Comparison of ENCODE assay signal across 16 cellular contexts in the genomic region with DNA sequence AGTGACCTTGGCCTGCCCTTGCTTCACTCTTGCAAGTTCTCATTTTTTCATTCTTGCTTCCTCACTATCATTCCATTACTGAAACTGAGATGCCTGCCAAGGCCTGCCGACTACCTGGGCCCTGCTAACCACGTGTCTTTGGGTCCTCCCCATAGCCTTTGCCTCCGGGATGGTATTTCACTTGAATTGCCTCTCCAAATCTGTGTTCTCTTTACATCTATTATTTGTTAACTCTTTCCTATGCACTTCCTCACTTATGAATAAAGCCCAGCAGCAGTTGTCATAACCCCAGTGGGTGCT.
DNase-seq lines count a peak whose midpoint lies in the region; ATAC-seq, FAIRE-seq and TF ChIP-seq lines count a peak whose summit lies in the region.
"Had no signal": no experiment of that assay in that cellular context is flagged by ENCODE, and none has a peak within 500 bp of the region (broad histone marks: within the 10 kb centered on the region; RNA-seq: fewer than 3 reads in every experiment).

No MANE protein-coding gene starts in this region.

- H3K79me2 ChIP-seq in OCI-LY3 (ENCODE audit: low read length) (no peaks in the 10 kb centered on the region), GM12878 (ENCODE audit: control insufficient read depth, insufficient read depth, low read length) (no peaks in the 10 kb centered on the region), OCI-LY7 (ENCODE audit: insufficient read depth, low read depth, low read length) (no peaks in the 10 kb centered on the region)

- no peak for TF ChIP-seq RAD21 in GM12878 (IDR thresholded peaks at IDR 0.05; ENCODE audit: insufficient read depth, low read depth, low read length)

- POLR2A ChIA-PET in GM12878 (lab: Charles Lee) (no interaction called here), OCI-LY7 (lab: Charles Lee) (no interaction called here), HEK293T (lab: Yijun Ruan, JAX) (no interaction called here)

- WGBS in GM12878 (ENCODE audit: insufficient coverage, insufficient replicate concordance, low lambda C conversion rate, missing lambda C conversion rate) = 11% methylated on average over 3 of the region's 3 CpGs

- peak; percentile 52 for ATAC-seq in GM12878

- H3K36me3 ChIP-seq in OCI-LY3 (replicated peaks; ENCODE audit: low read depth, low read length) (peaks cover 2% of the 10 kb centered on the region), GM12878 (ENCODE audit: control insufficient read depth in 2 of 2, insufficient read depth in 2 of 2, low read length in 1 of 2) (no peaks in the 10 kb centered on the region), OCI-LY7 (ENCODE audit: insufficient read depth, low read length) (no peaks in the 10 kb centered on the region)
- H3K36me3 ChIP-seq: HAP-1 had no signal

- TF ChIP-seq EP300 in GM12878 (IDR thresholded peaks at IDR 0.05; ENCODE audit: borderline replicate concordance in 1 of 2, control insufficient read depth in 1 of 2, low read depth in 2 of 2, low read length in 2 of 2) = no peak

- H3K4me2 ChIP-seq in OCI-LY3 (ENCODE audit: low read length) = peak overlapping the region; percentile 35
- H3K4me2 ChIP-seq in GM12878 (ENCODE audit: control insufficient read depth, insufficient read depth) = no peak overlapping the region
- no peak overlapping the region for H3K4me2 ChIP-seq in OCI-LY7 (ENCODE audit: low read length)

- CTCF ChIA-PET in GM12878 (lab: Yijun Ruan, JAX) = no interaction called here
- CTCF ChIA-PET in OCI-LY7 (lab: Charles Lee; ENCODE audit: unreplicated experiment) = no interaction called here
- CTCF ChIA-PET in HEK293T (lab: Yijun Ruan, JAX) = no interaction called here

- no peak for TF ChIP-seq POLR2A in GM12878 (IDR thresholded peaks at IDR 0.05; ENCODE audit: low read depth, low read length)

- DNase-seq in NCI-H1092 treated with DMSO at 0.1 percent for 48 hours (lab: John Stamatoyannopoulos, UW) (peak; percentile 70), NCI-H1092 (lab: John Stamatoyannopoulos, UW) (no peak), GM12878 (ENCODE audit: low read depth, low spot score) (no peak), OCI-LY7 (ENCODE audit: low spot score) (no peak), HEK293T (ENCODE audit: extremely low spot score) (no peak), NCI-H2227 (lab: John Stamatoyannopoulos, UW; ENCODE audit: unreplicated experiment) (no peak), GM19240 (ENCODE audit: insufficient read length, low spot score) (no peak)
- DNase-seq: Caco-2; CD8-positive, alpha-beta memory T cell; GF-D8 had no signal

- no peaks in the 10 kb centered on the region for H3K9me2 ChIP-seq in OCI-LY7 (ENCODE audit: insufficient read depth, low read length)

- in situ Hi-C loops in GM12878 (cut with MboI) = no loop called here

- RAD21 ChIA-PET in GM12878 (lab: Charles Lee; ENCODE audit: unreplicated experiment) = no interaction called here

- H3K27me3 ChIP-seq in OCI-LY3 (ENCODE audit: low read depth, low read length) = no peaks in the 10 kb centered on the region
- no peaks in the 10 kb centered on the region; a peak in 1 of 4 replicates for H3K27me3 ChIP-seq in GM12878 (replicated peaks in 1 of 2; ENCODE audit: control insufficient read depth in 2 of 2, insufficient read depth in 2 of 2, low read length in 1 of 2)

- SMC1A ChIA-PET in GM12878 (lab: Charles Lee; ENCODE audit: uncharacterized antibody, unreplicated experiment) = interaction anchor here (0.8 kb wide), 1 partner anchor 9 kb away, joined by 3 read pairs; no protein-coding TSS in a partner anchor

- no peak for TF ChIP-seq CTCF in OCI-LY3 (IDR thresholded peaks at IDR 0.05; ENCODE audit: low read depth, low read length)
- no peak for TF ChIP-seq CTCF in GM12878 (IDR thresholded peaks at IDR 0.05 in 2 of 3, conservative IDR thresholded peaks at IDR 0.05 in 1 of 3; ENCODE audit: control insufficient read depth in 2 of 3, extremely low read depth in 1 of 3, insufficient read depth in 1 of 3, low read depth in 3 of 3, low read length in 3 of 3)
- TF ChIP-seq CTCF in OCI-LY7 (conservative IDR thresholded peaks at IDR 0.05; ENCODE audit: low read length) = no peak

- H3K4me1 ChIP-seq in OCI-LY3 (ENCODE audit: low read length) (peaks cover 26% of the 10 kb centered on the region), GM12878 (ENCODE audit: control insufficient read depth, insufficient read depth, low read length) (no peaks in the 10 kb centered on the region), OCI-LY7 (ENCODE audit: insufficient read depth, low read length, poor library complexity, severe bottlenecking) (no peaks in the 10 kb centered on the region)
- H3K4me1 ChIP-seq: Caco-2, HAP-1 had no signal

- no peak overlapping the region for H3K9ac ChIP-seq in OCI-LY3 (ENCODE audit: low read length)
- no peak overlapping the region for H3K9ac ChIP-seq in GM12878 (ENCODE audit: control insufficient read depth, insufficient read depth, low read length)

- H2AFZ ChIP-seq in OCI-LY3 (ENCODE audit: low read depth, low read length) (0 out of 2 replicates have a peak overlapping the region, but pooled peaks have one; percentile 4), GM12878 (ENCODE audit: control insufficient read depth, low read depth, low read length) (no peak overlapping the region), OCI-LY7 (ENCODE audit: low read length) (no peak overlapping the region)

- FAIRE-seq in GM12878 (lab: Jason Lieb, UNC) = no peak
- FAIRE-seq: GM18507, H1 had no signal

- H3K27ac ChIP-seq in OCI-LY3 (ENCODE audit: low read length) (peak overlapping the region; percentile 25; the same call in 1 of the 2 replicates), GM12878 (ENCODE audit: control insufficient read depth, insufficient read depth) (no peak overlapping the region), OCI-LY7 (ENCODE audit: low read depth, low read length, poor library complexity, severe bottlenecking) (no peak overlapping the region)
- H3K27ac ChIP-seq: 22Rv1, HL-60 had no signal

- H3K4me3 ChIP-seq in OCI-LY3 (ENCODE audit: low read length) (no peak overlapping the region; the same call in 1 of the 2 replicates), GM12878 (no peak overlapping the region), OCI-LY7 (ENCODE audit: low read depth, low read length, poor library complexity, severe bottlenecking) (no peak overlapping the region)
- H3K4me3 ChIP-seq: HAP-1 had no signal

- intact Hi-C loops in GM12878 (cut with micrococcal nuclease; ENCODE audit: unreplicated experiment) = no loop called here
- intact Hi-C loops in OCI-LY7 (cut with micrococcal nuclease; ENCODE audit: unreplicated experiment) = no loop called here

- H3K9me3 ChIP-seq in OCI-LY3 (ENCODE audit: insufficient read depth, low read length) (peaks cover 4% of the 10 kb centered on the region; the same call in 1 of the 2 replicates), GM12878 (replicated peaks; ENCODE audit: control insufficient read depth, insufficient read depth, low read length) (no peaks in the 10 kb centered on the region), OCI-LY7 (ENCODE audit: low read length) (no peaks in the 10 kb centered on the region)

- BruUV-seq in GM12878 (replicated peaks; lab: Mats Ljungman, UMichigan) = no TSS peak
- BruUV-seq in OCI-LY7 (replicated peaks; lab: Mats Ljungman, UMichigan) = no TSS peak

- H4K20me1 ChIP-seq in OCI-LY3 (ENCODE audit: insufficient read depth, low read length) = no peaks in the 10 kb centered on the region
- H4K20me1 ChIP-seq in GM12878 (ENCODE audit: control insufficient read depth, insufficient read depth) = no peaks in the 10 kb centered on the region
- H4K20me1 ChIP-seq in OCI-LY7 (ENCODE audit: insufficient read depth, low read length) = no peaks in the 10 kb centered on the region

TF ChIP-seq in GM12878, 131 proteins besides CTCF, POLR2A, EP300 and RAD21 (continues in another document):
- TF ChIP-seq PAX8 (IDR thresholded peaks at IDR 0.05) (no peak), ATF3 (IDR thresholded peaks at IDR 0.05; ENCODE audit: borderline replicate concordance, extremely low read depth, low read depth, low read length) (no peak)

TF ChIP-seq in HEK293T, 16 proteins besides CTCF, POLR2A, EP300 and RAD21:
- TF ChIP-seq FOXA1 (IDR thresholded peaks at IDR 0.05) (no peak), SUZ12 (IDR thresholded peaks at IDR 0.05) (no peak), BHLHE40 (IDR thresholded peaks at IDR 0.05; ENCODE audit: borderline replicate concordance) (no peak), FOXM1 (IDR thresholded peaks at IDR 0.05; ENCODE audit: borderline replicate concordance) (no peak), SP1 (IDR thresholded peaks at IDR 0.05) (no peak), ZNF384 (IDR thresholded peaks at IDR 0.05) (no peak), HDGF (IDR thresholded peaks at IDR 0.05; ENCODE audit: borderline replicate concordance) (no peak), ARNT (IDR thresholded peaks at IDR 0.05) (no peak), ELF4 (IDR thresholded peaks at IDR 0.05) (no peak), L3MBTL2 (conservative IDR thresholded peaks at IDR 0.05) (no peak), FOXK2 (IDR thresholded peaks at IDR 0.05) (no peak), LEF1 (IDR thresholded peaks at IDR 0.05; ENCODE audit: borderline replicate concordance) (no peak)
- TF ChIP-seq, protein P1, sequence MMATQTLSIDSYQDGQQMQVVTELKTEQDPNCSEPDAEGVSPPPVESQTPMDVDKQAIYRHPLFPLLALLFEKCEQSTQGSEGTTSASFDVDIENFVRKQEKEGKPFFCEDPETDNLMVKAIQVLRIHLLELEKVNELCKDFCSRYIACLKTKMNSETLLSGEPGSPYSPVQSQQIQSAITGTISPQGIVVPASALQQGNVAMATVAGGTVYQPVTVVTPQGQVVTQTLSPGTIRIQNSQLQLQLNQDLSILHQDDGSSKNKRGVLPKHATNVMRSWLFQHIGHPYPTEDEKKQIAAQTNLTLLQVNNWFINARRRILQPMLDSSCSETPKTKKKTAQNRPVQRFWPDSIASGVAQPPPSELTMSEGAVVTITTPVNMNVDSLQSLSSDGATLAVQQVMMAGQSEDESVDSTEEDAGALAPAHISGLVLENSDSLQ (IDR thresholded peaks at IDR 0.05) = no peak
